In genomic region chr17:54559883-54560282, GRCh38 we compare ENCODE assay signal across 29 cellular contexts.
"Had no signal": no experiment of that assay in that cellular context is flagged by ENCODE, and none has a peak within 500 bp of the region (broad histone marks: within the 10 kb centered on the region; RNA-seq: fewer than 3 reads in every experiment).

No MANE protein-coding gene starts in this region.

- H3K36me3 ChIP-seq: colonic mucosa, esophagus muscularis mucosa, esophagus squamous epithelium, gastrocnemius medialis, gastroesophageal sphincter, heart left ventricle, heart right ventricle had no signal

- H3K27ac Mint-ChIP-seq: dendritic cell treated with granulocyte-macrophage colony-stimulating factor and Interleukin-4, amounts not matched to agents 40 ng/mL and 50 ng/mL, for 4 days; effector memory CD8-positive, alpha-beta T cell; endodermal cell had no signal

- H3K27me3 ChIP-seq: colonic mucosa, esophagus muscularis mucosa, esophagus squamous epithelium, foreskin keratinocyte, gastrocnemius medialis, gastroesophageal sphincter, heart left ventricle, heart right ventricle had no signal

- H3K27me3 Mint-ChIP-seq: dendritic cell treated with granulocyte-macrophage colony-stimulating factor and Interleukin-4, amounts not matched to agents 40 ng/mL and 50 ng/mL, for 4 days; effector memory CD8-positive, alpha-beta T cell had no signal

- H3K4me3 Mint-ChIP-seq: dendritic cell treated with granulocyte-macrophage colony-stimulating factor and Interleukin-4, amounts not matched to agents 40 ng/mL and 50 ng/mL, for 4 days; effector memory CD8-positive, alpha-beta T cell; endodermal cell had no signal

- DNase-seq: colonic mucosa; cortex of kidney; dermis blood vessel endothelial cell; dorsolateral prefrontal cortex; effector CD4-positive, alpha-beta T cell; effector CD8-positive, alpha-beta T cell; effector memory CD4-positive, alpha-beta T cell; effector memory CD8-positive, alpha-beta T cell; endodermal cell; erythroblast; esophagus squamous epithelium; foreskin fibroblast; foreskin keratinocyte; foreskin melanocyte; gastrocnemius medialis; glutamatergic neuron; head of caudate nucleus; heart left ventricle; heart right ventricle had no signal

- ATAC-seq: effector memory CD8-positive, alpha-beta T cell; esophagus mucosa; foreskin keratinocyte; gastrocnemius medialis; gastroesophageal sphincter; heart left ventricle; heart right ventricle had no signal

- H3K9me3 ChIP-seq: colonic mucosa, esophagus squamous epithelium, gastrocnemius medialis, gastroesophageal sphincter had no signal

- H3K27ac ChIP-seq: colonic mucosa, coronary artery, dorsolateral prefrontal cortex, epithelial cell of prostate, esophagus muscularis mucosa, esophagus squamous epithelium, foreskin keratinocyte, gastrocnemius medialis, gastroesophageal sphincter, heart left ventricle, heart right ventricle had no signal

- H3K4me3 ChIP-seq: colonic mucosa, coronary artery, dorsolateral prefrontal cortex, esophagus muscularis mucosa, esophagus squamous epithelium, gastrocnemius medialis, gastroesophageal sphincter, heart left ventricle, heart right ventricle had no signal

- H3K4me1 Mint-ChIP-seq: endodermal cell had no signal

- H3K4me1 ChIP-seq: colonic mucosa, esophagus muscularis mucosa, esophagus squamous epithelium, foreskin keratinocyte, gastrocnemius medialis, gastroesophageal sphincter, heart left ventricle, heart right ventricle had no signal

- FAIRE-seq: colon, endometrium, endothelial cell of umbilical vein, frontal cortex had no signal
